Comparison of ENCODE assay signal across 12 cellular contexts in genomic region chr17:72778161-72779151, GRCh38.
"Had no signal": no experiment of that assay in that cellular context is flagged by ENCODE, and none has a peak within 500 bp of the region (broad histone marks: within the 10 kb centered on the region; RNA-seq: fewer than 3 reads in every experiment).

No MANE protein-coding gene starts in this region.

- H3K9ac ChIP-seq: parathyroid adenoma had no signal

- H3K27me3 ChIP-seq: upper lobe of right lung had no signal

- H3K36me3 ChIP-seq: upper lobe of right lung had no signal

- DNase-seq: activated CD4-positive, alpha-beta T cell treated with anti-CD3 and anti-CD28 coated beads, Interleukin-2, amount 10 ng/mL, durations not matched to agents 7 days and 5 days; activated CD4-positive, CD25-positive, alpha-beta regulatory T cell; activated T-cell treated with anti-CD3 and anti-CD28 coated beads for 4 hours; amygdala; cerebellar nuclear complex; naive B cell; stimulated activated CD4-positive, alpha-beta T cell treated with anti-CD3 and anti-CD28 coated beads, Interleukin-15, amount 100 ng/mL, for 24 hours; stimulated activated CD4-positive, alpha-beta T cell treated with anti-CD3 and anti-CD28 coated beads, Interleukin-4, amount 100 ng/mL, for 24 hours; upper lobe of right lung had no signal

- ATAC-seq: activated naive CD4-positive, alpha-beta T cell treated with anti-CD3 and anti-CD28 coated beads, Interleukin-2, amount 50 U/mL, for 72 hours; upper lobe of right lung had no signal

- H3K4me3 ChIP-seq: lung, upper lobe of right lung had no signal

- H3K4me1 ChIP-seq: parathyroid adenoma, upper lobe of right lung had no signal

- H3K79me2 ChIP-seq: parathyroid adenoma had no signal

- H2AFZ ChIP-seq: parathyroid adenoma had no signal

- H3K9me3 ChIP-seq: upper lobe of right lung had no signal

- H3K27ac ChIP-seq: parathyroid adenoma, upper lobe of right lung had no signal
